12 cellular contexts compared by ENCODE assay signal in genomic region chrY:19892076-19892964, GRCh38.
DNase-seq lines count a peak whose midpoint lies in the region.
"Had no signal": no experiment of that assay in that cellular context is flagged by ENCODE, and none has a peak within 500 bp of the region (broad histone marks: within the 10 kb centered on the region; RNA-seq: fewer than 3 reads in every experiment).

No MANE protein-coding gene starts in this region.

- DNase-seq in KBM-7 (peak; percentile 60), foreskin melanocyte (peak; percentile 93), occipital lobe (lab: John Stamatoyannopoulos, UW) (peak; percentile 0), superior temporal gyrus (ENCODE audit: extremely low spot score) (peak; percentile 46), CD1c-positive myeloid dendritic cell (ENCODE audit: extremely low spot score) (no peak), OCI-M2 (lab: John Stamatoyannopoulos, UW; ENCODE audit: unreplicated experiment) (no peak), D341Med (ENCODE audit: low spot score) (no peak)
- DNase-seq in activated CD4-positive, CD25-positive, alpha-beta regulatory T cell (lab: John Stamatoyannopoulos, UW) = no peak
- DNase-seq: CD4-positive, CD25-positive, alpha-beta regulatory T cell; DMS79; EL; GOT3 had no signal

- in situ Hi-C loops in KBM-7 (cut with MboI; ENCODE audit: low pct_unique_long_range_greater_than_20kb, low sequenced_read_pairs) = no loop called here

Comparison
In these comparisons a context has a peak if more than half of its experiments do, and no peak if none do; other contexts are left out.
1. DNase-seq: peak in KBM-7 (single experiment), foreskin melanocyte (single experiment), occipital lobe (single experiment) and superior temporal gyrus (single experiment); none in CD1c-positive myeloid dendritic cell (single experiment), OCI-M2 (single experiment), activated CD4-positive, CD25-positive, alpha-beta regulatory T cell (0 of 4) and D341Med (single experiment).